Comparison of ENCODE assay signal across 22 cellular contexts in genomic region chr11:23789200-23789853, GRCh38.
"Had no signal": no experiment of that assay in that cellular context is flagged by ENCODE, and none has a peak within 500 bp of the region (broad histone marks: within the 10 kb centered on the region; RNA-seq: fewer than 3 reads in every experiment).

No MANE protein-coding gene starts in this region.

- H3K36me3 ChIP-seq: brain microvascular endothelial cell, lower lobe of right lung, right atrium auricular region, suprapubic skin had no signal

- H3K4me1 ChIP-seq: foreskin keratinocyte, lower lobe of right lung, right atrium auricular region, suprapubic skin had no signal

- H3K36me3 Mint-ChIP-seq: activated naive CD8-positive, alpha-beta T cell treated with anti-CD3 and anti-CD28 coated beads for 36 hours; naive thymus-derived CD8-positive, alpha-beta T cell; type B pancreatic cell had no signal

- H3K4me1 Mint-ChIP-seq: activated CD4-positive, alpha-beta T cell treated with anti-CD3 and anti-CD28 coated beads, Interleukin-2, amount 10 ng/mL, durations not matched to agents 7 days and 5 days; activated naive CD8-positive, alpha-beta T cell treated with anti-CD3 and anti-CD28 coated beads for 36 hours; naive thymus-derived CD8-positive, alpha-beta T cell had no signal

- H3K27me3 Mint-ChIP-seq: activated CD4-positive, alpha-beta T cell treated with anti-CD3 and anti-CD28 coated beads, Interleukin-2, amount 10 ng/mL, durations not matched to agents 7 days and 5 days; activated naive CD8-positive, alpha-beta T cell treated with anti-CD3 and anti-CD28 coated beads for 36 hours; dendritic cell treated with granulocyte-macrophage colony-stimulating factor and Interleukin-4, amounts not matched to agents 40 ng/mL and 50 ng/mL, for 4 days; naive thymus-derived CD8-positive, alpha-beta T cell; progenitor cell of endocrine pancreas; type B pancreatic cell had no signal

- H3K4me3 Mint-ChIP-seq: activated CD4-positive, alpha-beta T cell treated with anti-CD3 and anti-CD28 coated beads, Interleukin-2, amount 10 ng/mL, durations not matched to agents 7 days and 5 days; activated naive CD8-positive, alpha-beta T cell treated with anti-CD3 and anti-CD28 coated beads for 36 hours; activated T-helper 1 cell treated with anti-CD3 and anti-CD28 coated beads, Interleukin-12 subunit alpha, Interleukin-12 subunit beta, Interleukin-2, Interleukin-4 antibody, amounts not matched to agents 30 ng/mL and 10 ng/mL and 1 ng/mL, durations not matched to agents 14 hours and 24 hours and 36 hours; dendritic cell treated with granulocyte-macrophage colony-stimulating factor and Interleukin-4, amounts not matched to agents 40 ng/mL and 50 ng/mL, for 4 days; naive thymus-derived CD8-positive, alpha-beta T cell; type B pancreatic cell had no signal

- H3K4me3 ChIP-seq: lower lobe of right lung, right atrium auricular region, suprapubic skin had no signal

- H3K27me3 ChIP-seq: brain microvascular endothelial cell, foreskin keratinocyte, right atrium auricular region, suprapubic skin had no signal

- DNase-seq: activated CD4-positive, alpha-beta T cell treated with anti-CD3 and anti-CD28 coated beads, Interleukin-2, amount 10 ng/mL, durations not matched to agents 7 days and 5 days; activated CD8-positive, alpha-beta memory T cell treated with anti-CD3 and anti-CD28 coated beads for 24 hours; activated naive CD8-positive, alpha-beta T cell treated with anti-CD3 and anti-CD28 coated beads for 36 hours; amygdala; effector memory CD4-positive, alpha-beta T cell; left cardiac atrium; lower lobe of right lung; naive thymus-derived CD8-positive, alpha-beta T cell; nucleus accumbens; stimulated activated CD4-positive, alpha-beta T cell treated with anti-CD3 and anti-CD28 coated beads, Interleukin-4, amount 100 ng/mL, for 4 hours; stimulated activated CD8-positive, alpha-beta memory T cell treated with anti-CD3 and anti-CD28 coated beads, Interleukin-4, amount 100 ng/mL, for 48 hours; stimulated activated naive CD8-positive, alpha-beta T cell treated with anti-CD3 and anti-CD28 coated beads, Interleukin-15, Interleukin-2, amounts not matched to agents 100 U/mL and 50 U/mL, for 24 hours; T-helper 9 cell had no signal

- H3K9me3 ChIP-seq: lower lobe of right lung, right atrium auricular region, suprapubic skin had no signal

- H3K27ac Mint-ChIP-seq: activated CD4-positive, alpha-beta T cell treated with anti-CD3 and anti-CD28 coated beads, Interleukin-2, amount 10 ng/mL, durations not matched to agents 7 days and 5 days; activated naive CD8-positive, alpha-beta T cell treated with anti-CD3 and anti-CD28 coated beads for 36 hours; activated T-helper 1 cell treated with anti-CD3 and anti-CD28 coated beads, Interleukin-12 subunit alpha, Interleukin-12 subunit beta, Interleukin-2, Interleukin-4 antibody, amounts not matched to agents 30 ng/mL and 10 ng/mL and 1 ng/mL, durations not matched to agents 14 hours and 24 hours and 36 hours; dendritic cell treated with granulocyte-macrophage colony-stimulating factor and Interleukin-4, amounts not matched to agents 40 ng/mL and 50 ng/mL, for 4 days; naive thymus-derived CD8-positive, alpha-beta T cell; progenitor cell of endocrine pancreas; type B pancreatic cell had no signal

- H3K9me3 Mint-ChIP-seq: type B pancreatic cell had no signal

- ATAC-seq: left cardiac atrium; lower lobe of right lung; naive thymus-derived CD8-positive, alpha-beta T cell; stimulated activated naive CD8-positive, alpha-beta T cell treated with anti-CD3 and anti-CD28 coated beads, Interleukin-15, Interleukin-2, amounts not matched to agents 100 U/mL and 50 U/mL, for 24 hours had no signal

- FAIRE-seq: small intestine had no signal

- H3K27ac ChIP-seq: brain microvascular endothelial cell, foreskin keratinocyte, lower lobe of right lung, right atrium auricular region, suprapubic skin had no signal
